Comparison of ENCODE assay signal across 10 cellular contexts in the genomic region with DNA sequence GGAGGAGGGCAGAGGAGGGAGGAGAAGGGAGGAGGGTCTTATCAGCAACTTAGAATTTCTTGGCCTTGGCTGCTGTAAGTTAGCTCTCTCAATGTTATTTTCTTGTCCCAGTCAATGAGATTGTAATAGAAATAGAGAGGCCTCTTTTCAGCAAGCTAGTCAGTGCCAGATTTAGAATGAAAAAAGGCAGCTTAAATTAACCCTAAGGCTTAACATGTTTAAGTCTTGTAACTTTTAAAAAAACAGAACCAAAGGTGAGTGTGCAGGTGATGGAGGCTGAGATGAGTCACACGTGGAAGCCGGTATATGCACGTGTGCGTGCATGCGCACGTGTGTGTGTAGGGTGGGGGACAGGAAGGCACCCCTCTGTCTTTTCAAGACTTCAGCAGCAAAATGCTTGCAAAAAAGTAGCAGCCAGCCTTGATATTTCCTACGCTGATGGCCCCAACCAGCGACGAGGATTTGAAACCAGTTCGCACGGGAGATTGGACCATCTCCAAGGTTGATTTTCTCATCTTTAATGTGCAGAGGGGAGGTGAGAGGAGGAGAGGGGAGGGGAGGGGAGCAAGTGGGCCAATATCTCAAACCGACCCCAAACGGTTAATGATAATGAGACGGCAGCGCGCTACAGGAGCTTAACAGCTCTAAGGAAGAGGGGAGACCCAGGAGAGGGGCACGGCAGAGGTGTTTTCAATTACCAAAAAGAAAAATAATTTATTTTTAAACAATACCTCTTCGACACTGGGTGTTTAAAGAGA.
DNase-seq lines count a peak whose midpoint lies in the region; ATAC-seq and TF ChIP-seq lines count a peak whose summit lies in the region.
"Had no signal": no experiment of that assay in that cellular context is flagged by ENCODE, and none has a peak within 500 bp of the region (broad histone marks: within the 10 kb centered on the region; RNA-seq: fewer than 3 reads in every experiment).

No MANE protein-coding gene starts in this region.

- H3K27ac ChIP-seq in lung (ENCODE audit: low read depth in 1 of 2, low read length in 1 of 2) (peak overlapping the region; percentile 14 to 24), suprapubic skin (peak overlapping the region; percentile 42), transverse colon (peak overlapping the region in 2 of 4 donors; percentile 18 to 68), upper lobe of right lung (no peak overlapping the region)

- intact Hi-C loops in transverse colon (cut with DNase I; ENCODE audit: low total_unique reads): no loop called here
- intact Hi-C loops in upper lobe of right lung (cut with DNase I): no loop called here

- TF ChIP-seq CTCF in choroid plexus epithelial cell (conservative IDR thresholded peaks at IDR 0.05; ENCODE audit: low read depth, low read length) (no peak), lung (IDR thresholded peaks at IDR 0.05; ENCODE audit: control extremely low read depth, extremely low read depth) (no peak), suprapubic skin (IDR thresholded peaks at IDR 0.05) (no peak), transverse colon (IDR thresholded peaks at IDR 0.05) (no peak), upper lobe of right lung (IDR thresholded peaks at IDR 0.05) (no peak)

- H3K9me3 ChIP-seq in lung (ENCODE audit: control insufficient read depth in 2 of 2, insufficient read depth in 1 of 2, low read length in 1 of 2) (peaks cover 0 to 8% of the 10 kb centered on the region in 2 donors), suprapubic skin (no peaks in the 10 kb centered on the region), transverse colon (no peaks in the 10 kb centered on the region), upper lobe of right lung (no peaks in the 10 kb centered on the region)

- peak overlapping the region; percentile 5 for H3K4me3 ChIP-seq in choroid plexus epithelial cell (ENCODE audit: low read depth, low read length)
- no peak overlapping the region for H3K4me3 ChIP-seq in lung
- H3K4me3 ChIP-seq in suprapubic skin: no peak overlapping the region
- no peak overlapping the region for H3K4me3 ChIP-seq in transverse colon
- H3K4me3 ChIP-seq in upper lobe of right lung: no peak overlapping the region

- ATAC-seq in lung (ENCODE audit: insufficient read depth, low FRiP score) (no peak), GM21619 (IDR thresholded peaks at IDR 0.05; ENCODE audit: unreplicated experiment) (no peak), upper lobe of right lung (no peak)

- TF ChIP-seq POLR2A in suprapubic skin (IDR thresholded peaks at IDR 0.05): no peak
- no peak for TF ChIP-seq POLR2A in transverse colon (IDR thresholded peaks at IDR 0.05)

- WGBS in lung, 2 donors: 57 to 65% methylated on average over 18 of the region's 18 CpGs
- 27% methylated on average over 18 of the region's 18 CpGs for WGBS in suprapubic skin
- 66 to 89% methylated on average over 6 to 18 of the region's 18 CpGs for WGBS in transverse colon (ENCODE audit: low coverage in 1 of 2), 2 donors

- TF ChIP-seq EP300 in suprapubic skin (IDR thresholded peaks at IDR 0.05) (no peak), transverse colon (IDR thresholded peaks at IDR 0.05; ENCODE audit: low read depth) (no peak)

- peaks cover 0 to 12% of the 10 kb centered on the region in 2 donors for H3K4me1 ChIP-seq in lung (ENCODE audit: control insufficient read depth in 2 of 2, insufficient read depth in 2 of 2, low read length in 2 of 2)
- peaks cover 54% of the 10 kb centered on the region for H3K4me1 ChIP-seq in suprapubic skin
- H3K4me1 ChIP-seq in transverse colon: peaks cover 0 to 26% (median 2%) of the 10 kb centered on the region in 4 donors
- peaks cover 18% of the 10 kb centered on the region for H3K4me1 ChIP-seq in upper lobe of right lung

- DNase-seq in NCI-H2171 treated with DMSO at 0.1 percent for 48 hours (lab: John Stamatoyannopoulos, UW) (peak; percentile 72), choroid plexus epithelial cell (ENCODE audit: low read depth) (peak; percentile 49), lung (ENCODE audit: low spot score) (no peak), suprapubic skin (ENCODE audit: low spot score in 2 of 2) (no peak), CD1c-positive myeloid dendritic cell (ENCODE audit: extremely low spot score) (no peak), transverse colon (no peak), upper lobe of right lung (no peak)
- DNase-seq: DMS153, kidney had no signal

- H3K27me3 ChIP-seq in lung (ENCODE audit: control insufficient read depth, insufficient read depth) (no peaks in the 10 kb centered on the region), suprapubic skin (no peaks in the 10 kb centered on the region), transverse colon (peaks cover 3% of the 10 kb centered on the region), upper lobe of right lung (no peaks in the 10 kb centered on the region)

- in situ Hi-C loops in transverse colon (cut with MboI; ENCODE audit: low pct_ligation_motif_present in 1 of 4, low pct_unique_long_range_greater_than_20kb in 1 of 4, low sequenced_read_pairs in 3 of 4): no loop called here

- no peaks in the 10 kb centered on the region for H3K36me3 ChIP-seq in lung (ENCODE audit: control insufficient read depth in 2 of 2, insufficient read depth in 2 of 2, low read length in 2 of 2)
- H3K36me3 ChIP-seq in suprapubic skin: no peaks in the 10 kb centered on the region
- H3K36me3 ChIP-seq in transverse colon: no peaks in the 10 kb centered on the region
- no peaks in the 10 kb centered on the region for H3K36me3 ChIP-seq in upper lobe of right lung

Comparison
In these comparisons a context has a peak if more than half of its experiments do, and no peak if none do; other contexts are left out.
1. DNase-seq: peak in NCI-H2171 treated with DMSO at 0.1 percent for 48 hours (single experiment) and choroid plexus epithelial cell (single experiment); none in lung (single experiment), suprapubic skin (0 of 2), CD1c-positive myeloid dendritic cell (single experiment), transverse colon (single experiment) and upper lobe of right lung (single experiment).